ENCODE assay signal across 21 cellular contexts in the genomic region with DNA sequence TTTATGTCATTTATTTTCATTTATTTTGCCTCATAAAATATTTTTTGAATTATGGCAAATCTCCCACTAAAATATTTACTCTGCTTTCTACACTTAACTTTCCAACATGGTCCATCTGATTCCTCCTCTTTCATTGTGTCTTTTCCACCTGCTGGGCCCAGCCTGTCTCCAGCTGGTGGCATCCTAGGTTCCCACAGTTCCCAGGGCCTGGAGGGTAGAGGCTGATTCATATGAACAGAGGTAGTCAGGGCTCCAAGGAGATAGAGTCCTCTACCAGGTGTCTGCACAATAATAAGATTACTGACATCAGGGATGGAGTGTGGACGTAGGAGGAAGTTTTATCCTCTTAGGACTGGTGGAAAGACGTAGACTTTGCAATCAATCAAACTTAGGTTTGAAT. TPM values are rescaled to one million over a fixed set of nuclear protein-coding genes. Genes with fewer than 3 reads are reported as not detected.
A peak's percentile ranks its signal among the peaks of the same experiment; 100 is the strongest.
DNase-seq lines count a peak whose midpoint lies in the region; TF ChIP-seq lines count a peak whose summit lies in the region.
"Had no signal": no experiment of that assay in that cellular context is flagged by ENCODE, and none has a peak within 500 bp of the region (broad histone marks: within the 10 kb centered on the region; RNA-seq: fewer than 3 reads in every experiment).

No MANE protein-coding gene starts in this region.

- H3K4me1 Mint-ChIP-seq in IgD-negative memory B cell (peaks cover 46 to 52% (median 46%) of the 10 kb centered on the region in 3 donors), mesothelial cell of epicardium (peaks cover 56% of the 10 kb centered on the region)

- no peaks in the 10 kb centered on the region for H3K27me3 Mint-ChIP-seq in IgD-negative memory B cell
- H3K27me3 Mint-ChIP-seq in mesothelial cell of epicardium (ENCODE audit: low read depth): no peaks in the 10 kb centered on the region

- H3K9me3 ChIP-seq in OCI-LY7 (ENCODE audit: low read length) (no peaks in the 10 kb centered on the region), MG63 (no peaks in the 10 kb centered on the region)
- H3K9me3 ChIP-seq: BE2C, gastroesophageal sphincter, SJCRH30 had no signal

- intact Hi-C loops in OCI-LY7 (cut with micrococcal nuclease; ENCODE audit: unreplicated experiment): loop anchor here (10.0 kb wide), 1 partner anchor 438 kb away; a partner anchor contains a TSS

- peaks cover 4% of the 10 kb centered on the region; the same call in 1 of the 2 replicates for H3K79me2 ChIP-seq in OCI-LY7 (ENCODE audit: insufficient read depth, low read depth, low read length)

- H3K4me3 ChIP-seq in GM06990 (replicated peaks; ENCODE audit: low read depth, low read length) (peak overlapping the region; percentile 14; the same call in 1 of the 2 replicates), OCI-LY7 (ENCODE audit: low read depth, low read length, poor library complexity, severe bottlenecking) (no peak overlapping the region), MG63 (no peak overlapping the region)
- H3K4me3 ChIP-seq: gastroesophageal sphincter, neural progenitor cell, SJCRH30 had no signal

- H3K4me3 Mint-ChIP-seq in IgD-negative memory B cell (peak overlapping the region in 2 of 4 donors; percentile 75 to 81), mesothelial cell of epicardium (no peak overlapping the region)
- H3K4me3 Mint-ChIP-seq: H9, neural progenitor cell had no signal

- H3K27me3 ChIP-seq in GM06990 (replicated peaks; ENCODE audit: control insufficient read depth, insufficient read depth, low read length): no peaks in the 10 kb centered on the region
- no peaks in the 10 kb centered on the region for H3K27me3 ChIP-seq in MG63
- H3K27me3 ChIP-seq: BE2C, gastroesophageal sphincter, neural progenitor cell, SJCRH30 had no signal

- CTCF ChIA-PET in OCI-LY7 (lab: Charles Lee; ENCODE audit: unreplicated experiment): no interaction called here

- H3K36me3 ChIP-seq in GM06990 (ENCODE audit: control insufficient read depth, insufficient read depth, low read length) (peaks cover 3% of the 10 kb centered on the region), OCI-LY7 (ENCODE audit: insufficient read depth, low read length) (no peaks in the 10 kb centered on the region), MG63 (peaks cover 9% of the 10 kb centered on the region)
- H3K36me3 ChIP-seq: BE2C, neural progenitor cell had no signal

- peak overlapping the region; percentile 78; the same call in 1 of the 2 replicates for H3K4me2 ChIP-seq in OCI-LY7 (ENCODE audit: low read length)
- H3K4me2 ChIP-seq: neural progenitor cell had no signal

- TF ChIP-seq CTCF in GM06990 (IDR thresholded peaks at IDR 0.05; ENCODE audit: insufficient read depth, low read length, poor library complexity, severe bottlenecking) (no peak), OCI-LY7 (conservative IDR thresholded peaks at IDR 0.05; ENCODE audit: low read length) (no peak), mesothelial cell of epicardium (IDR thresholded peaks at IDR 0.05; ENCODE audit: unreplicated experiment) (no peak)

- H2AFZ ChIP-seq in OCI-LY7 (ENCODE audit: low read length): peak overlapping the region; percentile 98
- H2AFZ ChIP-seq: neural progenitor cell had no signal

- H3K27ac ChIP-seq in OCI-LY7 (ENCODE audit: low read depth, low read length, poor library complexity, severe bottlenecking): no peak overlapping the region
- H3K27ac ChIP-seq: neural progenitor cell, SJCRH30 had no signal

- H4K20me1 ChIP-seq in OCI-LY7 (ENCODE audit: insufficient read depth, low read length): no peaks in the 10 kb centered on the region

- H3K9me2 ChIP-seq in OCI-LY7 (ENCODE audit: insufficient read depth, low read length): no peaks in the 10 kb centered on the region

- no peak for DNase-seq in GM06990 (ENCODE audit: extremely low read depth, insufficient read length)
- DNase-seq in OCI-LY7 (ENCODE audit: low spot score): no peak
- DNase-seq in mesothelial cell of epicardium (ENCODE audit: low spot score in 2 of 2, unreplicated experiment in 2 of 2): no peak
- no peak for DNase-seq in stimulated activated naive CD4-positive, alpha-beta T cell (lab: John Stamatoyannopoulos, UW)
- DNase-seq in MG63: no peak
- DNase-seq in AG08396 (ENCODE audit: low spot score): no peak
- DNase-seq in DMS153 (lab: John Stamatoyannopoulos, UW): no peak
- DNase-seq: activated CD4-positive, alpha-beta T cell treated with anti-CD3 and anti-CD28 coated beads for 1 hour; BE2C; dermis blood vessel endothelial cell; H9; left cardiac atrium; midbrain; NCI-H1105 treated with DMSO at 0.1 percent for 48 hours; SJCRH30; small intestine; stimulated activated CD4-positive, alpha-beta T cell treated with anti-CD3 and anti-CD28 coated beads, Interleukin-4, amount 100 ng/mL, for 24 hours; substantia nigra had no signal

- H3K9me3 Mint-ChIP-seq in IgD-negative memory B cell (no peaks in the 10 kb centered on the region), mesothelial cell of epicardium (no peaks in the 10 kb centered on the region)
- H3K9me3 Mint-ChIP-seq: H9, neural progenitor cell had no signal

- H3K4me1 ChIP-seq in OCI-LY7 (ENCODE audit: insufficient read depth, low read length, poor library complexity, severe bottlenecking): peaks cover 59% of the 10 kb centered on the region
- H3K4me1 ChIP-seq: SJCRH30 had no signal

- BruUV-seq in OCI-LY7 (replicated peaks; lab: Mats Ljungman, UMichigan): no TSS peak

- H3K27ac Mint-ChIP-seq in IgD-negative memory B cell (peak overlapping the region; percentile 7 to 86 (median 47)), mesothelial cell of epicardium (peak overlapping the region; percentile 86)
- H3K27ac Mint-ChIP-seq: H9, neural progenitor cell had no signal

- H3K36me3 Mint-ChIP-seq in IgD-negative memory B cell (peaks cover 3% of the 10 kb centered on the region), mesothelial cell of epicardium (peaks cover 3% of the 10 kb centered on the region)

- POLR2A ChIA-PET in OCI-LY7 (lab: Charles Lee): interaction anchor here (0.6 to 2.3 kb wide), 7 partner anchors 7 to 99 kb away, joined by 3 to 8 read pairs (median 4); no protein-coding TSS in a partner anchor

RNA-seq across cellular contexts. Expression of a gene that starts 14.3 kb away (rescaled TPM):
- polyA plus RNA-seq in IgD-negative memory B cell: 113 TPM
- 7.6 and 8.4 TPM in 2 replicates for total RNA-seq in OCI-LY7 (2014; rRNA removed; shearing (Covaris generic))
- 12.4 and 16.6 TPM in 2 replicates for total RNA-seq in OCI-LY7 (2022)
- 44.4 to 46.7 TPM (median 46.3 TPM) in 3 replicates for total RNA-seq in mesothelial cell of epicardium
- 15.8 and 29.9 TPM in 2 replicates for total RNA-seq in MG63 (2014; rRNA removed; shearing (Covaris generic); ENCODE audit: low replicate concordance)
